ENCODE assay signal across 14 cellular contexts in the genomic region with DNA sequence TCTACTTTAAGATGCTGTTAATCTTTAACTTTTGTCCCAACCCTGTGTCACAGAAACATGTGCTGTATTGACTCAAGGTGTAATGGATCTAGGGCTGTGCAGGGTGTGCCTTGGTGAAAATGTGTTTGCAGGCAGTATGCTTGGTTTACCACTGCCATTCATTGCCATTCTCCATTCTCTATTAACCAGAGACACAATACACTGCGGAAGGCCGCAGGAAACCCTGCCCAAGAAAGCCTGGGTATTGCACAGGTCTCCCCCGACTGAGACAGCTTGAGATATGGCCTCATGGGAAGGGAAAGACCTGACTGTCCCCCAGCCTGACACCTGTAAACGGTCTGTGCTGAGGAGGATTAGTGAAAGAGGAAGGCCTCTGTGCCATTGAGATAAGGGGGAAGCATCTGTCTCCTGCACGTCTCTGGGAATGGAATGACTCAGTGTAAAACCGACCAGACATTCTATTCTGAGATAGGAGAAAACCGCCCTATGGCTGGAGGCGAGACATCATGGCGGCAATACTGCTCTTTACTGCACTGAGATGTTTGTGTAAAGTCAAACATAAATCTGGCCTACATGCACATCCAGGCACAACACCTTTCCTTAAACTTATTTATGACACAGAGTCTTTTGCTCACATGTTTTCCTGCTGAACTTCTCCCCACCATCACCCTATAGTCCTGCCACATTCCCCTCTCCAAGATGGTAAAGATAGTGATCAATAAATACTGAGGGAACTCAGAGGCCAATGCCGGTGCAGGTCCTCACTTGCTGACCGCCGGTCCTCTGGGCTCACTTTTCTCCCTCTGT. TPM values are rescaled to one million over a fixed set of nuclear protein-coding genes. Genes with fewer than 3 reads are reported as not detected.
DNase-seq lines count a peak whose midpoint lies in the region; FAIRE-seq and TF ChIP-seq lines count a peak whose summit lies in the region.
"Had no signal": no experiment of that assay in that cellular context is flagged by ENCODE, and none has a peak within 500 bp of the region (broad histone marks: within the 10 kb centered on the region; RNA-seq: fewer than 3 reads in every experiment).

No MANE protein-coding gene starts in this region.

- TF ChIP-seq POLR2A in erythroblast (IDR thresholded peaks at IDR 0.05; ENCODE audit: low read length), result peak; percentile 64

- H3K27me3 Mint-ChIP-seq in progenitor cell of endocrine pancreas, result no peaks in the 10 kb centered on the region

- no peak for FAIRE-seq in D721Med (lab: Jason Lieb, UNC)
- FAIRE-seq: keratinocyte had no signal

- peaks cover 31% of the 10 kb centered on the region for H3K36me3 Mint-ChIP-seq in progenitor cell of endocrine pancreas (ENCODE audit: insufficient read depth)

- TF ChIP-seq CTCF in progenitor cell of endocrine pancreas (IDR thresholded peaks at IDR 0.05; ENCODE audit: unreplicated experiment) (no peak), D721Med (IDR thresholded peaks at IDR 0.05; ENCODE audit: insufficient read depth, missing control alignments) (no peak), GM13976 (IDR thresholded peaks at IDR 0.05; ENCODE audit: borderline replicate concordance, control extremely low read depth, extremely low read depth, insufficient read depth, missing control alignments) (no peak)

- H3K27ac Mint-ChIP-seq in progenitor cell of endocrine pancreas, result peak overlapping the region; percentile 97
- H3K27ac Mint-ChIP-seq: activated T-helper 2 cell treated with anti-CD3 and anti-CD28 coated beads, Interferon-gamma antibody, Interleukin-2, Interleukin-4, amounts not matched to agents 10 μg/mL and 5 μg/mL and 100 μg/mL, durations not matched to agents 14 hours and 24 hours and 36 hours had no signal

- H3K4me1 Mint-ChIP-seq in progenitor cell of endocrine pancreas (ENCODE audit: low read depth), result peaks cover 45% of the 10 kb centered on the region

- peak overlapping the region; percentile 43 for H3K4me3 Mint-ChIP-seq in progenitor cell of endocrine pancreas (ENCODE audit: low read depth)

- in situ Hi-C loops in GM13976 (cut with MboI; ENCODE audit: low sequenced_read_pairs, unreplicated experiment), result no loop called here

- DNase-seq in ELF-1 (ENCODE audit: low read depth, low spot score), result peak; percentile 59
- DNase-seq in OCI-M1 (lab: John Stamatoyannopoulos, UW), result peak; percentile 98
- DNase-seq in erythroblast (lab: John Stamatoyannopoulos, UW), result peak; percentile 93 to 98
- no peak for DNase-seq in progenitor cell of endocrine pancreas (ENCODE audit: low spot score, unreplicated experiment)
- DNase-seq in NCI-H1930 (lab: John Stamatoyannopoulos, UW), result no peak
- no peak for DNase-seq in D721Med (ENCODE audit: insufficient read length, low spot score)
- no peak for DNase-seq in GM13976 (ENCODE audit: low spot score)
- no peak for DNase-seq in COLO829 (ENCODE audit: low spot score)
- DNase-seq: DMS153; SHP77 treated with DMSO at 0.1 percent for 48 hours; stimulated activated CD4-positive, alpha-beta T cell treated with anti-CD3 and anti-CD28 coated beads, Interleukin-2, amount 100 ng/mL, for 24 hours; stimulated activated naive CD8-positive, alpha-beta T cell treated with anti-CD3 and anti-CD28 coated beads, Interleukin-15, Interleukin-2, amounts not matched to agents 100 U/mL and 50 U/mL, for 24 hours had no signal

- H3K9me3 Mint-ChIP-seq in progenitor cell of endocrine pancreas (ENCODE audit: low read depth), result no peaks in the 10 kb centered on the region

RNA-seq across cellular contexts. Expression of gene ZNF888, which starts 13.1 kb away (rescaled TPM):
- total RNA-seq in progenitor cell of endocrine pancreas, result 16.0 and 16.8 TPM in 2 replicates

RNA-seq across cellular contexts. Expression of gene ZNF816, which starts 26.3 kb away (rescaled TPM):
- total RNA-seq in progenitor cell of endocrine pancreas, result 23.8 and 25.3 TPM in 2 replicates

RNA-seq across cellular contexts. Expression of gene ZNF320, which starts 38.9 kb away (rescaled TPM):
- total RNA-seq in progenitor cell of endocrine pancreas, result 43.9 and 50.0 TPM in 2 replicates

Comparison
In these comparisons a context has a peak if more than half of its experiments do, and no peak if none do; other contexts are left out.
1. DNase-seq: peak in ELF-1 (single experiment), OCI-M1 (single experiment) and erythroblast (2 of 2); none in progenitor cell of endocrine pancreas (single experiment), NCI-H1930 (0 of 2), D721Med (single experiment), GM13976 (single experiment) and COLO829 (single experiment).